ENCODE assay signal across 20 cellular contexts in the genomic region with DNA sequence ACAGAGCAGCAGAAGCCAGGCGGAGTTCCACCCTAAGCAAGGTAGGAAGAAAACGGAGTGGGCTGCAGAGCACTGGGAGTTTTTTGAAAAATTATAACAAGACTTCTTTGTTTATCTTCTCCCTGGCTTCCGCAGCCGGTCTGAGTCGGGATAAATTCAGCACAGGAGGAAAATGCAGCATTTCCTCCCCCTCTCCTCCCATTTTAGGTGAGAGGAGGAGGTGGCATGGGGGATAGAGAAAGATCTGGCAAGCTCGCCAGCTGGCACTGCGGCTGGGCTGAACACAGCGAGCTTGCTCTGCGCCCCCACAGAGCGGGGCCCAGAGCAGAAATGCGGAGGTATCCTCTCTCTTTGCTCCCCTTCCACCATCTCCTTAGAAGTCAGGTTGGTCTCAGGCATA. TPM values are rescaled to one million over a fixed set of nuclear protein-coding genes. Genes with fewer than 3 reads are reported as not detected.
"Had no signal": no experiment of that assay in that cellular context is flagged by ENCODE, and none has a peak within 500 bp of the region (broad histone marks: within the 10 kb centered on the region; RNA-seq: fewer than 3 reads in every experiment).

No MANE protein-coding gene starts in this region.

- H3K4me1 ChIP-seq: colonic mucosa had no signal

- DNase-seq: activated CD4-positive, alpha-beta T cell treated with anti-CD3 and anti-CD28 coated beads, Interleukin-2, amount 50 U/mL, for 1 hour; colonic mucosa; effector CD4-positive, alpha-beta T cell; esophagus squamous epithelium; foreskin fibroblast; glutamatergic neuron; mesenchymal stem cell; sigmoid colon; spleen; T-helper 9 cell had no signal

- H3K27me3 Mint-ChIP-seq: stimulated activated naive CD8-positive, alpha-beta T cell treated with anti-CD3 and anti-CD28 coated beads, Interleukin-15, Interleukin-2, amounts not matched to agents 100 ng/mL and 50 ng/mL, for 24 hours had no signal

- H3K9me3 ChIP-seq: colonic mucosa, esophagus squamous epithelium, sigmoid colon, spleen, tibial nerve, vagina had no signal

- H3K27me3 ChIP-seq: colonic mucosa, esophagus squamous epithelium, sigmoid colon, spleen, tibial nerve, vagina had no signal

- H3K27ac ChIP-seq: colonic mucosa, esophagus squamous epithelium, sigmoid colon, spleen, tibial nerve, vagina had no signal

- H3K9me3 Mint-ChIP-seq: activated T-helper 1 cell treated with anti-CD3 and anti-CD28 coated beads, Interleukin-12 subunit alpha, Interleukin-12 subunit beta, Interleukin-2, Interleukin-4 antibody, amounts not matched to agents 30 ng/mL and 10 ng/mL and 1 ng/mL, durations not matched to agents 14 hours and 24 hours and 36 hours; natural killer cell treated with Interleukin-12 subunit alpha and Interleukin-12 subunit beta and Interleukin-15 and Interleukin-18, amount 100 ng/mL, for 72 hours; stimulated activated naive CD8-positive, alpha-beta T cell treated with anti-CD3 and anti-CD28 coated beads, Interleukin-15, Interleukin-2, amounts not matched to agents 100 ng/mL and 50 ng/mL, for 24 hours had no signal

- ATAC-seq: activated CD4-positive, CD25-positive, alpha-beta regulatory T cell treated with anti-CD3 and anti-CD28 coated beads, Interleukin-2, amount 50 U/mL, for 24 hours; natural killer cell treated with Interleukin-12 subunit alpha and Interleukin-12 subunit beta and Interleukin-15 and Interleukin-18, amount 100 ng/mL, for 72 hours had no signal

- H3K36me3 Mint-ChIP-seq: natural killer cell treated with Interleukin-12 subunit alpha and Interleukin-12 subunit beta and Interleukin-15 and Interleukin-18, amount 100 ng/mL, for 72 hours had no signal

- H3K36me3 ChIP-seq: colonic mucosa, esophagus squamous epithelium, sigmoid colon, spleen, tibial nerve, vagina had no signal

- H3K4me3 Mint-ChIP-seq: activated T-helper 1 cell treated with anti-CD3 and anti-CD28 coated beads, Interleukin-12 subunit alpha, Interleukin-12 subunit beta, Interleukin-2, Interleukin-4 antibody, amounts not matched to agents 30 ng/mL and 10 ng/mL and 1 ng/mL, durations not matched to agents 14 hours and 24 hours and 36 hours; natural killer cell treated with Interleukin-12 subunit alpha and Interleukin-12 subunit beta and Interleukin-15 and Interleukin-18, amount 100 ng/mL, for 72 hours; stimulated activated naive CD8-positive, alpha-beta T cell treated with anti-CD3 and anti-CD28 coated beads, Interleukin-15, Interleukin-2, amounts not matched to agents 100 ng/mL and 50 ng/mL, for 24 hours had no signal

- H3K4me3 ChIP-seq: colonic mucosa, esophagus squamous epithelium, sigmoid colon, spleen, tibial nerve, vagina had no signal

- H3K27ac Mint-ChIP-seq: natural killer cell treated with Interleukin-12 subunit alpha and Interleukin-12 subunit beta and Interleukin-15 and Interleukin-18, amount 100 ng/mL, for 72 hours; stimulated activated naive CD8-positive, alpha-beta T cell treated with anti-CD3 and anti-CD28 coated beads, Interleukin-15, Interleukin-2, amounts not matched to agents 100 ng/mL and 50 ng/mL, for 24 hours had no signal

RNA-seq across cellular contexts. Expression of a gene that starts 17.7 kb away (rescaled TPM):
- total RNA-seq: activated CD8-positive, alpha-beta memory T cell treated with anti-CD3 and anti-CD28 coated beads for 36 hours; activated T-helper 1 cell treated with anti-CD3 and anti-CD28 coated beads, Interleukin-12 subunit alpha, Interleukin-12 subunit beta, Interleukin-2, Interleukin-4 antibody, amounts not matched to agents 30 ng/mL and 10 ng/mL and 1 ng/mL, durations not matched to agents 14 hours and 24 hours and 36 hours; esophagus squamous epithelium; kidney epithelial cell; liver; natural killer cell treated with Interleukin-12 subunit alpha and Interleukin-12 subunit beta and Interleukin-15 and Interleukin-18, amount 100 ng/mL, for 72 hours; osteoblast; sigmoid colon; tibial nerve; vagina had no signal
- polyA plus RNA-seq: liver had no signal
